Comparison of ENCODE assay signal across 13 cellular contexts in the genomic region with DNA sequence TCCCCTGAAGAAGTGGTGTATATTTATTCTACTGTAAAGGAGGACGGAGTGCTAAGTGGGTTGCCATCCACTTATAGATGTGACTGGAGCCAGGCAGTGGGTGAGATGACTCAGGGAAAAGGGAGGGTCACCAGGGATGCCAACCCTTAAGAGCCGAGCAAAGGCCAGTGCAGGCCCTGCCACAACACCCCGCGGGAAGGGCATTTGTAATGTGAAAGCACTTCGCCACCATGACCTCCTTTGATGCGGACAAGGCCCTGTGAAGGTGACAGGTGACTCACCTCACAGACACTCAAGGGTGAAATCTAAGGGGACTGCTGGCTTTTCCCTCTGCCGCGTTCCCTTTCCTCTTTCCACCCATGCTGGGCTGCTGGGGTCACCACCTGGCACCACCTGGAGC. TPM values are rescaled to one million over a fixed set of nuclear protein-coding genes. Genes with fewer than 3 reads are reported as not detected.
DNase-seq lines count a peak whose midpoint lies in the region; ATAC-seq and TF ChIP-seq lines count a peak whose summit lies in the region.
"Had no signal": no experiment of that assay in that cellular context is flagged by ENCODE, and none has a peak within 500 bp of the region (broad histone marks: within the 10 kb centered on the region; RNA-seq: fewer than 3 reads in every experiment).

No MANE protein-coding gene starts in this region.

- H3K27ac ChIP-seq in KMS-11 (peak overlapping the region; percentile 50), caudate nucleus (ENCODE audit: low read depth, low read length) (no peak overlapping the region)
- H3K27ac ChIP-seq: testis, VCaP had no signal

- H4K20me1 ChIP-seq in KMS-11 (ENCODE audit: insufficient read depth): no peaks in the 10 kb centered on the region

- H3K4me3 ChIP-seq in KMS-11 (IDR thresholded peaks at IDR 0.05; ENCODE audit: insufficient read depth, low read depth, low read length): no peak overlapping the region
- H3K4me3 ChIP-seq: testis had no signal

- H3K79me2 ChIP-seq in KMS-11 (ENCODE audit: insufficient read depth, low read depth): no peaks in the 10 kb centered on the region

- H3K27me3 ChIP-seq in KMS-11 (ENCODE audit: insufficient read depth, low read depth): no peaks in the 10 kb centered on the region
- H3K27me3 ChIP-seq: testis had no signal

- H2AFZ ChIP-seq in KMS-11 (ENCODE audit: low read depth): peak overlapping the region; percentile 40

- peak overlapping the region; percentile 84 for H3K4me2 ChIP-seq in KMS-11

- no peaks in the 10 kb centered on the region for H3K36me3 ChIP-seq in KMS-11 (ENCODE audit: insufficient read depth)

- H3K9ac ChIP-seq in KMS-11: no peak overlapping the region; the same call in 1 of the 2 replicates

- no peak for ATAC-seq in HG03378 (IDR thresholded peaks at IDR 0.05; ENCODE audit: unreplicated experiment)

- peak; percentile 41 for DNase-seq in NK-92 treated with Interleukin-12 subunit alpha and Interleukin-12 subunit beta, amount 100 ng/mL, for 24 hours (lab: John Stamatoyannopoulos, UW)
- DNase-seq in NK-92 (lab: John Stamatoyannopoulos, UW; ENCODE audit: unreplicated experiment) (no peak), glomerular visceral epithelial cell (ENCODE audit: extremely low spot score) (peak; percentile 61), renal cortical epithelial cell (ENCODE audit: low read depth) (peak; percentile 76), midbrain (lab: John Stamatoyannopoulos, UW) (no peak), caudate nucleus (lab: John Stamatoyannopoulos, UW) (no peak)
- DNase-seq: 8988T, NCI-H187 treated with DMSO at 0.1 percent for 48 hours, NCI-H748 treated with DMSO at 0.1 percent for 48 hours, testis had no signal

- TF ChIP-seq CTCF in KMS-11 (conservative IDR thresholded peaks at IDR 0.05; ENCODE audit: low read depth, low read length): no peak

- peaks cover 65% of the 10 kb centered on the region for H3K4me1 ChIP-seq in KMS-11 (ENCODE audit: low read depth, poor library complexity, severe bottlenecking)

RNA-seq across cellular contexts. Expression of a gene that starts 50.2 kb away (rescaled TPM):
- total RNA-seq in renal cortical epithelial cell: 180 and 225 TPM in 2 replicates

RNA-seq across cellular contexts. Expression of a gene that starts 57.6 kb away (rescaled TPM):
- total RNA-seq in renal cortical epithelial cell: 30.2 and 39.1 TPM in 2 replicates

RNA-seq across cellular contexts. Expression of a gene that starts 57.9 kb away (rescaled TPM):
- total RNA-seq in renal cortical epithelial cell: 15.3 and 31.9 TPM in 2 replicates

Comparison
In these comparisons a context has a peak if more than half of its experiments do, and no peak if none do; other contexts are left out.
1. DNase-seq: peak in NK-92 treated with Interleukin-12 subunit alpha and Interleukin-12 subunit beta, amount 100 ng/mL, for 24 hours (single experiment), glomerular visceral epithelial cell (single experiment) and renal cortical epithelial cell (single experiment); none in NK-92 (single experiment), midbrain (single experiment) and caudate nucleus (0 of 61).